Comparison of ENCODE assay signal across 16 cellular contexts in genomic region chr2:240293126-240293864, GRCh38.
"Had no signal": no experiment of that assay in that cellular context is flagged by ENCODE, and none has a peak within 500 bp of the region (broad histone marks: within the 10 kb centered on the region; RNA-seq: fewer than 3 reads in every experiment).

No MANE protein-coding gene starts in this region.

- H3K27ac ChIP-seq: brain microvascular endothelial cell, skin epidermis, tibial artery, vagina, VCaP had no signal

- H3K27ac Mint-ChIP-seq: activated naive CD8-positive, alpha-beta T cell; activated T-helper 2 cell treated with anti-CD3 and anti-CD28 coated beads, Interferon-gamma antibody, Interleukin-2, Interleukin-4, amounts not matched to agents 10 μg/mL and 5 μg/mL and 100 μg/mL, durations not matched to agents 14 hours and 24 hours and 36 hours; endodermal cell; natural killer cell; T-cell had no signal

- H3K27me3 ChIP-seq: brain microvascular endothelial cell, tibial artery, vagina had no signal

- ATAC-seq: left colon, mucosa of descending colon, natural killer cell, T-cell had no signal

- H3K4me1 ChIP-seq: vagina had no signal

- H3K9me3 ChIP-seq: mucosa of descending colon, tibial artery, vagina had no signal

- H3K36me3 Mint-ChIP-seq: activated naive CD8-positive, alpha-beta T cell; natural killer cell; T-cell had no signal

- H3K4me3 Mint-ChIP-seq: activated naive CD8-positive, alpha-beta T cell; endodermal cell; natural killer cell; T-cell had no signal

- H3K4me3 ChIP-seq: mucosa of descending colon, skin epidermis, tibial artery, vagina had no signal

- H3K4me1 Mint-ChIP-seq: natural killer cell, T-cell had no signal

- H3K27me3 Mint-ChIP-seq: activated naive CD8-positive, alpha-beta T cell; T-cell had no signal

- H3K36me3 ChIP-seq: brain microvascular endothelial cell, tibial artery, vagina had no signal

- H3K9me3 Mint-ChIP-seq: activated T-helper 2 cell treated with anti-CD3 and anti-CD28 coated beads, Interferon-gamma antibody, Interleukin-2, Interleukin-4, amounts not matched to agents 10 μg/mL and 5 μg/mL and 100 μg/mL, durations not matched to agents 14 hours and 24 hours and 36 hours; endodermal cell; natural killer cell; T-cell had no signal

- DNase-seq: activated CD4-positive, alpha-beta T cell treated with anti-CD3 and anti-CD28 coated beads for 4 hours; amygdala; brain microvascular endothelial cell; erythroblast; left colon; mucosa of descending colon; natural killer cell; occipital lobe; T-cell had no signal
